8 cellular contexts compared by ENCODE assay signal in genomic region chr14:31510222-31510621, GRCh38. TPM values are rescaled to one million over a fixed set of nuclear protein-coding genes. Genes with fewer than 3 reads are reported as not detected.
DNase-seq lines count a peak whose midpoint lies in the region; ATAC-seq and TF ChIP-seq lines count a peak whose summit lies in the region.

No MANE protein-coding gene starts in this region.

- no peak overlapping the region for H3K4me3 ChIP-seq in Karpas-422 (ENCODE audit: low read length)
- no peak overlapping the region for H3K4me3 ChIP-seq in SK-N-MC
- no peak overlapping the region for H3K4me3 ChIP-seq in uterus

- no peaks in the 10 kb centered on the region for H3K36me3 ChIP-seq in Karpas-422 (ENCODE audit: insufficient read depth, low read length)
- H3K36me3 ChIP-seq in SK-N-MC (ENCODE audit: insufficient read depth, low read length) = no peaks in the 10 kb centered on the region
- H3K36me3 ChIP-seq in uterus = no peaks in the 10 kb centered on the region

- DNase-seq in D341Med (ENCODE audit: low spot score) (peak; percentile 33), Karpas-422 (peak; percentile 81), SK-N-MC (ENCODE audit: low read depth, low spot score) (peak; percentile 3), iPS-NIHi11 (ENCODE audit: low spot score) (peak; percentile 27), uterus (no peak), mesenteric fat pad (ENCODE audit: low spot score) (no peak)
- DNase-seq in activated CD8-positive, alpha-beta memory T cell treated with anti-CD3 and anti-CD28 coated beads, Interleukin-2, amount 50 U/mL, for 48 hours = no peak

- no peaks in the 10 kb centered on the region for H4K20me1 ChIP-seq in Karpas-422 (ENCODE audit: insufficient read depth, low read depth, low read length)

- no peak for ATAC-seq in HG03378 (IDR thresholded peaks at IDR 0.05; ENCODE audit: unreplicated experiment)

- H3K4me1 ChIP-seq in Karpas-422 (ENCODE audit: low read length) = no peaks in the 10 kb centered on the region
- H3K4me1 ChIP-seq in uterus = peaks cover 0 to under 1% of the 10 kb centered on the region in 2 donors

- H3K9me3 ChIP-seq in Karpas-422 (ENCODE audit: low read length) = no peaks in the 10 kb centered on the region
- H3K9me3 ChIP-seq in SK-N-MC (ENCODE audit: low read depth, low read length) = no peaks in the 10 kb centered on the region
- H3K9me3 ChIP-seq in uterus = no peaks in the 10 kb centered on the region

- no peak overlapping the region for H3K4me2 ChIP-seq in Karpas-422 (ENCODE audit: low read depth, low read length, poor library complexity, severe bottlenecking)

- H3K27me3 ChIP-seq in Karpas-422 (ENCODE audit: low read length) (no peaks in the 10 kb centered on the region), uterus (no peaks in the 10 kb centered on the region)

- no peaks in the 10 kb centered on the region for H3K9me2 ChIP-seq in Karpas-422 (replicated peaks; ENCODE audit: insufficient read depth, low read length)

- H3K79me2 ChIP-seq in Karpas-422 (ENCODE audit: low read length) = no peaks in the 10 kb centered on the region

- H3K9ac ChIP-seq in Karpas-422 (ENCODE audit: low read length) (no peak overlapping the region), SK-N-MC (ENCODE audit: insufficient read length) (no peak overlapping the region)

- H2AFZ ChIP-seq in Karpas-422 (ENCODE audit: low read length) = no peak overlapping the region

- peak; percentile 47 to 72 (median 52) for TF ChIP-seq CTCF in uterus (IDR thresholded peaks at IDR 0.05)

- intact Hi-C loops in uterus (cut with DNase I; ENCODE audit: low total_unique reads) = no loop called here

- H3K27ac ChIP-seq in Karpas-422 (ENCODE audit: low read length) (no peak overlapping the region), SK-N-MC (no peak overlapping the region), uterus (no peak overlapping the region)

- no peak for TF ChIP-seq POLR2A in uterus (IDR thresholded peaks at IDR 0.05)

RNA-seq across cellular contexts. Expression of gene GPR33, which starts 22.4 kb away (rescaled TPM):
- not detected in 2 replicates for total RNA-seq in Karpas-422 (2014; rRNA removed; shearing (Covaris generic); ENCODE audit: low replicate concordance)
- total RNA-seq in uterus = not detected
- total RNA-seq in mesenteric fat pad = not detected

RNA-seq across cellular contexts. Expression of gene NUBPL, which starts 51.0 kb away (rescaled TPM):
- total RNA-seq in Karpas-422 (2014; rRNA removed; shearing (Covaris generic); ENCODE audit: low replicate concordance) = 35.1 and 50.2 TPM in 2 replicates
- total RNA-seq in uterus (10 to 100 TPM in 2 of 4 donors, 1 to 10 TPM in 2; 1.5 to 31.5 (median 12.2) TPM), mesenteric fat pad (15.0 TPM)

RNA-seq across cellular contexts. Expression of gene DTD2, which starts 52.9 kb away (rescaled TPM):
- 54.7 and 86.1 TPM in 2 replicates for total RNA-seq in Karpas-422 (2014; rRNA removed; shearing (Covaris generic); ENCODE audit: low replicate concordance)
- total RNA-seq in uterus = 10 to 100 TPM in 3 of 4 donors, 1 to 10 TPM in 1; 8.2 to 88.2 (median 36.3) TPM
- total RNA-seq in mesenteric fat pad = 30.0 TPM

Comparison
In these comparisons a context has a peak if more than half of its experiments do, and no peak if none do; other contexts are left out.
1. DNase-seq: peak in D341Med (single experiment), Karpas-422 (single experiment), SK-N-MC (single experiment) and iPS-NIHi11 (single experiment); none in uterus (0 of 2), mesenteric fat pad (single experiment) and activated CD8-positive, alpha-beta memory T cell treated with anti-CD3 and anti-CD28 coated beads, Interleukin-2, amount 50 U/mL, for 48 hours (single experiment).